ENCODE assay signal across 19 cellular contexts in the genomic region with DNA sequence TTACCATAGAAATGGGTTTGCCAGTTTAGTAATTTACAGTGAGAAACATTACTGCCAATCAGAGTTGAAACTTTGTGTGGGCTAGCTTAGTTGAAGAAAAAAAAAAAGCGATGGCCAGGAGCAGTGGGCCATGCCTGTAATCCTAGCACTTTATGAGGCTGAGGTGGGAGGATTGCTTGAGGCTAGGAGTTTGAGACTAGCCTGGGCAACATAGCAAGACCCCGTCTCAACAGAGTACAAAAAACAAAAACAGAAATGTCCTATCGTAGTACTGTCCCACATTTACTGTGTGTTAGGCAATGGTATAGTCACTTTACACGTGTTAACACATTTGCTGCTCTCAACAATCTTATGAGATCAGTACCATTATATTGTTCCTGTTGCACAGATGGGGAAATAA. TPM values are rescaled to one million over a fixed set of nuclear protein-coding genes. Genes with fewer than 3 reads are reported as not detected.
A peak's percentile ranks its signal among the peaks of the same experiment; 100 is the strongest.
DNase-seq lines count a peak whose midpoint lies in the region; ATAC-seq and TF ChIP-seq lines count a peak whose summit lies in the region.
"Had no signal": no experiment of that assay in that cellular context is flagged by ENCODE, and none has a peak within 500 bp of the region (broad histone marks: within the 10 kb centered on the region; RNA-seq: fewer than 3 reads in every experiment).

No MANE protein-coding gene starts in this region.

- no peak for ATAC-seq in naive thymus-derived CD8-positive, alpha-beta T cell
- no peak for ATAC-seq in gastroesophageal sphincter
- ATAC-seq: GM23338, left ventricle myocardium superior, sciatic nerve had no signal

- no peaks in the 10 kb centered on the region for H3K9me3 ChIP-seq in gastroesophageal sphincter
- H3K9me3 ChIP-seq: Peyer's patch had no signal

- H3K27ac ChIP-seq in gastroesophageal sphincter (no peak overlapping the region), substantia nigra (ENCODE audit: low read depth, low read length, poor library complexity, severe bottlenecking) (no peak overlapping the region)
- H3K27ac ChIP-seq: neural progenitor cell had no signal

- TF ChIP-seq EP300 in gastroesophageal sphincter (IDR thresholded peaks at IDR 0.05): no peak

- POLR2A ChIA-PET in naive thymus-derived CD8-positive, alpha-beta T cell (lab: Charles Lee): interaction anchor here (0.9 kb wide), 1 partner anchor 57 kb away, joined by 3 read pairs; no protein-coding TSS in a partner anchor

- WGBS in gastroesophageal sphincter (ENCODE audit: low coverage in 1 of 2), 2 donors: 87 to 94% methylated on average over 4 of the region's 4 CpGs

- H3K36me3 Mint-ChIP-seq in T-helper 2 cell treated with Interferon-gamma antibody and Interleukin-4, amounts not matched to agents 5 μg/mL and 100 μg/mL, for 36 hours (ENCODE audit: low read depth): peaks cover 39% of the 10 kb centered on the region
- H3K36me3 Mint-ChIP-seq in IgD-negative memory B cell: peaks cover 2% of the 10 kb centered on the region
- H3K36me3 Mint-ChIP-seq in activated naive CD8-positive, alpha-beta T cell treated with anti-CD3 and anti-CD28 coated beads for 36 hours: peaks cover 3% of the 10 kb centered on the region
- H3K36me3 Mint-ChIP-seq in naive thymus-derived CD8-positive, alpha-beta T cell: peaks cover 0 to 7% (median 5%) of the 10 kb centered on the region in 3 donors
- H3K36me3 Mint-ChIP-seq: neural progenitor cell had no signal

- H3K27me3 Mint-ChIP-seq in T-helper 2 cell treated with Interferon-gamma antibody and Interleukin-4, amounts not matched to agents 5 μg/mL and 100 μg/mL, for 36 hours (ENCODE audit: low read depth): no peaks in the 10 kb centered on the region
- no peaks in the 10 kb centered on the region for H3K27me3 Mint-ChIP-seq in IgD-negative memory B cell
- no peaks in the 10 kb centered on the region for H3K27me3 Mint-ChIP-seq in activated naive CD8-positive, alpha-beta T cell treated with anti-CD3 and anti-CD28 coated beads for 36 hours
- H3K27me3 Mint-ChIP-seq in naive thymus-derived CD8-positive, alpha-beta T cell: no peaks in the 10 kb centered on the region

- DNase-seq in T-helper 2 cell treated with Interferon-gamma antibody and Interleukin-4, amounts not matched to agents 5 μg/mL and 100 μg/mL, for 36 hours (ENCODE audit: low spot score): no peak
- DNase-seq in T-helper 2 cell (no peak), NCI-H1930 (lab: John Stamatoyannopoulos, UW) (no peak), substantia nigra (lab: John Stamatoyannopoulos, UW) (no peak)
- DNase-seq in activated naive CD8-positive, alpha-beta T cell treated with anti-CD3 and anti-CD28 coated beads for 36 hours: no peak
- DNase-seq in naive thymus-derived CD8-positive, alpha-beta T cell: no peak
- DNase-seq: 8988T; activated CD4-positive, alpha-beta T cell treated with anti-CD3 and anti-CD28 coated beads, Interleukin-2, amount 50 U/mL, for 1 hour; hippocampal formation; KG1; left ventricle myocardium superior; NCI-H1436 treated with DMSO at 0.1 percent for 48 hours; Peyer's patch; stimulated activated naive CD4-positive, alpha-beta T cell treated with Interleukin-2 at 50 U/mL for 16 hours had no signal

- no peak for TF ChIP-seq POLR2A in gastroesophageal sphincter (IDR thresholded peaks at IDR 0.05)

- H3K4me1 ChIP-seq in gastroesophageal sphincter: peaks cover 0 to 60% (median 0%) of the 10 kb centered on the region in 3 donors

- H3K4me1 Mint-ChIP-seq in T-helper 2 cell treated with Interferon-gamma antibody and Interleukin-4, amounts not matched to agents 5 μg/mL and 100 μg/mL, for 36 hours (ENCODE audit: low read depth): peaks cover 56% of the 10 kb centered on the region
- peaks cover 47 to 63% (median 52%) of the 10 kb centered on the region in 3 donors for H3K4me1 Mint-ChIP-seq in IgD-negative memory B cell
- H3K4me1 Mint-ChIP-seq in activated naive CD8-positive, alpha-beta T cell treated with anti-CD3 and anti-CD28 coated beads for 36 hours: peaks cover 65% of the 10 kb centered on the region
- H3K4me1 Mint-ChIP-seq in naive thymus-derived CD8-positive, alpha-beta T cell: peaks cover 33 to 86% (median 78%) of the 10 kb centered on the region in 4 donors

- H3K4me3 Mint-ChIP-seq in T-helper 2 cell treated with Interferon-gamma antibody and Interleukin-4, amounts not matched to agents 5 μg/mL and 100 μg/mL, for 36 hours: peak overlapping the region; percentile 99
- H3K4me3 Mint-ChIP-seq in IgD-negative memory B cell: peak overlapping the region; percentile 2 to 95 (median 66)
- peak overlapping the region; percentile 7 for H3K4me3 Mint-ChIP-seq in activated naive CD8-positive, alpha-beta T cell treated with anti-CD3 and anti-CD28 coated beads for 36 hours
- peak overlapping the region; percentile 22 to 100 (median 99) for H3K4me3 Mint-ChIP-seq in naive thymus-derived CD8-positive, alpha-beta T cell

- H3K9me3 Mint-ChIP-seq in T-helper 2 cell treated with Interferon-gamma antibody and Interleukin-4, amounts not matched to agents 5 μg/mL and 100 μg/mL, for 36 hours: no peaks in the 10 kb centered on the region
- no peaks in the 10 kb centered on the region for H3K9me3 Mint-ChIP-seq in IgD-negative memory B cell
- no peaks in the 10 kb centered on the region for H3K9me3 Mint-ChIP-seq in activated naive CD8-positive, alpha-beta T cell treated with anti-CD3 and anti-CD28 coated beads for 36 hours
- H3K9me3 Mint-ChIP-seq in naive thymus-derived CD8-positive, alpha-beta T cell: no peaks in the 10 kb centered on the region
- H3K9me3 Mint-ChIP-seq: GM23338, neural progenitor cell had no signal

- H3K27ac Mint-ChIP-seq in T-helper 2 cell treated with Interferon-gamma antibody and Interleukin-4, amounts not matched to agents 5 μg/mL and 100 μg/mL, for 36 hours: peak overlapping the region; percentile 71
- peak overlapping the region in 1 of 3 donors; percentile 87 for H3K27ac Mint-ChIP-seq in IgD-negative memory B cell
- H3K27ac Mint-ChIP-seq in activated naive CD8-positive, alpha-beta T cell treated with anti-CD3 and anti-CD28 coated beads for 36 hours: peak overlapping the region; percentile 48
- H3K27ac Mint-ChIP-seq in naive thymus-derived CD8-positive, alpha-beta T cell: peak overlapping the region in 5 of 10 donors; percentile 9 to 84 (median 43)
- H3K27ac Mint-ChIP-seq: GM23338, neural progenitor cell had no signal

- H3K36me3 ChIP-seq in gastroesophageal sphincter: no peaks in the 10 kb centered on the region
- H3K36me3 ChIP-seq: neural progenitor cell, Peyer's patch had no signal

- no peaks in the 10 kb centered on the region for H3K27me3 ChIP-seq in gastroesophageal sphincter
- H3K27me3 ChIP-seq: Peyer's patch had no signal

- H3K4me3 ChIP-seq in gastroesophageal sphincter: no peak overlapping the region
- H3K4me3 ChIP-seq: neural progenitor cell had no signal

- no peak for TF ChIP-seq CTCF in gastroesophageal sphincter (IDR thresholded peaks at IDR 0.05)

RNA-seq across cellular contexts. Expression of a gene that starts 2.3 kb away (rescaled TPM):
- 173 TPM for polyA plus RNA-seq in IgD-negative memory B cell
- 10 to 100 TPM; 38.2 to 38.4 TPM for total RNA-seq in activated naive CD8-positive, alpha-beta T cell treated with anti-CD3 and anti-CD28 coated beads for 36 hours
- total RNA-seq in naive thymus-derived CD8-positive, alpha-beta T cell: 10 to 100 TPM; 51.6 to 53.4 TPM
- polyA plus RNA-seq in naive thymus-derived CD8-positive, alpha-beta T cell: 100 to 1,000 TPM; 131 to 151 (median 132) TPM
- 10 to 100 TPM in 3 of 4 donors, 1 to 10 TPM in 1; 9.7 to 37.6 (median 28.5) TPM for total RNA-seq in gastroesophageal sphincter

RNA-seq across cellular contexts. Expression of a gene that starts 2.6 kb away (rescaled TPM):
- 26.0 TPM for polyA plus RNA-seq in IgD-negative memory B cell
- total RNA-seq in activated naive CD8-positive, alpha-beta T cell treated with anti-CD3 and anti-CD28 coated beads for 36 hours: 1 to 10 TPM; 8.5 to 9.0 TPM
- total RNA-seq in naive thymus-derived CD8-positive, alpha-beta T cell: 10 to 100 TPM; 79.5 to 85.3 TPM
- 10 to 100 TPM; 43.0 to 67.5 (median 55.4) TPM for polyA plus RNA-seq in naive thymus-derived CD8-positive, alpha-beta T cell
- total RNA-seq in gastroesophageal sphincter: 10 to 100 TPM in 2 of 4 donors, 1 to 10 TPM in 2; 6.3 to 21.5 (median 13.6) TPM

Comparison
In these comparisons a context has a peak if more than half of its experiments do, and no peak if none do; other contexts are left out.
1. H3K4me3 Mint-ChIP-seq: peak in every context shown above with its lines; median percentile 99 in T-helper 2 cell treated with Interferon-gamma antibody and Interleukin-4, amounts not matched to agents 5 μg/mL and 100 μg/mL, for 36 hours; 99 in naive thymus-derived CD8-positive, alpha-beta T cell; 66 in IgD-negative memory B cell; 7 in activated naive CD8-positive, alpha-beta T cell treated with anti-CD3 and anti-CD28 coated beads for 36 hours.